ENCODE assay signal across 28 cellular contexts in genomic region chr11:64835616-64836447, GRCh38. TPM values are rescaled to one million over a fixed set of nuclear protein-coding genes. Genes with fewer than 3 reads are reported as not detected.
DNase-seq lines count a peak whose midpoint lies in the region; ATAC-seq and TF ChIP-seq lines count a peak whose summit lies in the region.
"Had no signal": no experiment of that assay in that cellular context is flagged by ENCODE, and none has a peak within 500 bp of the region (broad histone marks: within the 10 kb centered on the region; RNA-seq: fewer than 3 reads in every experiment).

No MANE protein-coding gene starts in this region.

- H3K4me1 ChIP-seq in RWPE2 (ENCODE audit: insufficient read depth, poor library complexity, severe bottlenecking): peaks cover 11% of the 10 kb centered on the region
- H3K4me1 ChIP-seq in mucosa of descending colon (ENCODE audit: low read depth): no peaks in the 10 kb centered on the region
- H3K4me1 ChIP-seq: BE2C, gastroesophageal sphincter, thyroid gland had no signal

- H3K36me3 ChIP-seq in RWPE2 (ENCODE audit: low read depth) (peaks cover 76% of the 10 kb centered on the region), mucosa of descending colon (ENCODE audit: low read depth) (peaks cover 2% of the 10 kb centered on the region)
- H3K36me3 ChIP-seq: BE2C, gastroesophageal sphincter, neutrophil had no signal

- H3K9me3 ChIP-seq in RWPE2 (ENCODE audit: severe bottlenecking) (no peaks in the 10 kb centered on the region), mucosa of descending colon (no peaks in the 10 kb centered on the region)
- H3K9me3 ChIP-seq: BE2C, gastroesophageal sphincter, neutrophil, thyroid gland had no signal

- H3K27me3 Mint-ChIP-seq in CD14-positive monocyte (ENCODE audit: low read depth in 3 of 3): peaks cover 0 to 3% (median 3%) of the 10 kb centered on the region in 3 donors
- H3K27me3 Mint-ChIP-seq: activated CD4-positive, alpha-beta memory T cell treated with anti-CD3 and anti-CD28 coated beads for 36 hours; naive B cell; progenitor cell of endocrine pancreas; stimulated activated naive CD8-positive, alpha-beta T cell treated with anti-CD3 and anti-CD28 coated beads, Interleukin-15, amount 100 ng/mL, for 72 hours; T-helper 17 cell had no signal

- peak overlapping the region; percentile 46 for H3K27ac ChIP-seq in RWPE2 (ENCODE audit: poor library complexity, severe bottlenecking)
- peak overlapping the region; percentile 54 for H3K27ac ChIP-seq in epithelial cell of prostate
- H3K27ac ChIP-seq: gastroesophageal sphincter, neutrophil, thyroid gland had no signal

- no peak overlapping the region for H3K27ac Mint-ChIP-seq in CD14-positive monocyte
- H3K27ac Mint-ChIP-seq: activated CD4-positive, alpha-beta memory T cell treated with anti-CD3 and anti-CD28 coated beads for 36 hours; activated T-helper 1 cell treated with anti-CD3 and anti-CD28 coated beads, Interleukin-12 subunit alpha, Interleukin-12 subunit beta, Interleukin-2, Interleukin-4 antibody, amounts not matched to agents 30 ng/mL and 10 ng/mL and 1 ng/mL, durations not matched to agents 14 hours and 24 hours and 36 hours; naive B cell; progenitor cell of endocrine pancreas; stimulated activated naive CD8-positive, alpha-beta T cell treated with anti-CD3 and anti-CD28 coated beads, Interleukin-15, amount 100 ng/mL, for 72 hours; T-helper 17 cell had no signal

- no peak overlapping the region for H3K4me3 ChIP-seq in RWPE2 (ENCODE audit: severe bottlenecking)
- no peak overlapping the region for H3K4me3 ChIP-seq in mucosa of descending colon
- H3K4me3 ChIP-seq: gastroesophageal sphincter, thyroid gland had no signal

- H3K36me3 Mint-ChIP-seq in CD14-positive monocyte: no peaks in the 10 kb centered on the region
- H3K36me3 Mint-ChIP-seq: activated CD4-positive, alpha-beta memory T cell treated with anti-CD3 and anti-CD28 coated beads for 36 hours had no signal

- TF ChIP-seq CTCF in CD14-positive monocyte (IDR thresholded peaks at IDR 0.05) (no peak), RWPE2 (IDR thresholded peaks at IDR 0.05; ENCODE audit: poor library complexity, severe bottlenecking) (no peak), mucosa of descending colon (IDR thresholded peaks at IDR 0.05) (no peak)

- no peaks in the 10 kb centered on the region for H3K4me1 Mint-ChIP-seq in CD14-positive monocyte
- H3K4me1 Mint-ChIP-seq: stimulated activated naive CD8-positive, alpha-beta T cell treated with anti-CD3 and anti-CD28 coated beads, Interleukin-15, amount 100 ng/mL, for 72 hours; T-helper 17 cell had no signal

- no peak overlapping the region for H3K4me3 Mint-ChIP-seq in CD14-positive monocyte
- H3K4me3 Mint-ChIP-seq: activated CD4-positive, alpha-beta memory T cell treated with anti-CD3 and anti-CD28 coated beads for 36 hours; activated T-helper 1 cell treated with anti-CD3 and anti-CD28 coated beads, Interleukin-12 subunit alpha, Interleukin-12 subunit beta, Interleukin-2, Interleukin-4 antibody, amounts not matched to agents 30 ng/mL and 10 ng/mL and 1 ng/mL, durations not matched to agents 14 hours and 24 hours and 36 hours; naive B cell; stimulated activated naive CD8-positive, alpha-beta T cell treated with anti-CD3 and anti-CD28 coated beads, Interleukin-15, amount 100 ng/mL, for 72 hours; T-helper 17 cell had no signal

- ATAC-seq in RWPE2 (ENCODE audit: low read depth) (peak; percentile 31), mucosa of descending colon (peak; percentile 3), GM18861 (IDR thresholded peaks at IDR 0.05; ENCODE audit: unreplicated experiment) (no peak)
- ATAC-seq: gastroesophageal sphincter; sciatic nerve; stimulated activated naive CD8-positive, alpha-beta T cell treated with anti-CD3 and anti-CD28 coated beads, Interleukin-15, amount 100 ng/mL, for 72 hours; T-helper 17 cell had no signal

- DNase-seq in CD14-positive monocyte (ENCODE audit: low spot score) (peak; percentile 39), RWPE2 (ENCODE audit: low spot score) (no peak), epithelial cell of prostate (ENCODE audit: low read depth, low spot score) (no peak), mucosa of descending colon (no peak), COLO668 (lab: John Stamatoyannopoulos, UW; ENCODE audit: unreplicated experiment) (no peak), GOT3 (lab: John Stamatoyannopoulos, UW) (no peak)
- no peak for DNase-seq in activated CD8-positive, alpha-beta memory T cell treated with anti-CD3 and anti-CD28 coated beads, Interleukin-2, amount 50 U/mL, for 48 hours
- DNase-seq: activated CD4-positive, alpha-beta memory T cell treated with anti-CD3 and anti-CD28 coated beads for 36 hours; activated CD4-positive, alpha-beta T cell treated with anti-CD3 and anti-CD28 coated beads for 1 hour; activated CD8-positive, alpha-beta memory T cell treated with anti-CD3 and anti-CD28 coated beads, Interleukin-2, amount 50 U/mL, for 4 hours; activated naive CD4-positive, alpha-beta T cell treated with Interleukin-2 at 50 U/mL for 16 hours; BE2C; HCEC 1CT; naive B cell; NCI-H1092; NCI-H1694; NCI-H446 treated with DMSO at 0.1 percent for 48 hours; NCI-H774; stimulated activated CD8-positive, alpha-beta memory T cell treated with anti-CD3 and anti-CD28 coated beads, Interleukin-4, amount 100 ng/mL, for 48 hours; stimulated activated naive CD8-positive, alpha-beta T cell treated with anti-CD3 and anti-CD28 coated beads, Interleukin-15, amount 100 ng/mL, for 72 hours; T-helper 17 cell; thyroid gland had no signal

- intact Hi-C loops in CD14-positive monocyte (cut with micrococcal nuclease): no loop called here
- intact Hi-C loops in mucosa of descending colon (cut with DNase I, micrococcal nuclease): no loop called here

- no peaks in the 10 kb centered on the region for H3K9me3 Mint-ChIP-seq in CD14-positive monocyte
- H3K9me3 Mint-ChIP-seq: activated CD4-positive, alpha-beta memory T cell treated with anti-CD3 and anti-CD28 coated beads for 36 hours; activated T-helper 1 cell treated with anti-CD3 and anti-CD28 coated beads, Interleukin-12 subunit alpha, Interleukin-12 subunit beta, Interleukin-2, Interleukin-4 antibody, amounts not matched to agents 30 ng/mL and 10 ng/mL and 1 ng/mL, durations not matched to agents 14 hours and 24 hours and 36 hours; naive B cell; stimulated activated naive CD8-positive, alpha-beta T cell treated with anti-CD3 and anti-CD28 coated beads, Interleukin-15, amount 100 ng/mL, for 72 hours had no signal

- no peaks in the 10 kb centered on the region for H3K27me3 ChIP-seq in RWPE2 (ENCODE audit: insufficient read depth, poor library complexity, severe bottlenecking)
- H3K27me3 ChIP-seq: BE2C, gastroesophageal sphincter, neutrophil, thyroid gland had no signal

RNA-seq across cellular contexts. Expression of gene CDC42BPG, which starts 8.6 kb away (rescaled TPM):
- not detected for polyA plus RNA-seq in CD14-positive monocyte
- total RNA-seq in mucosa of descending colon: 10 to 100 TPM; 24.3 to 73.1 (median 32.3) TPM

RNA-seq across cellular contexts. Expression of gene MEN1, which starts 25.5 kb away (rescaled TPM):
- polyA plus RNA-seq in CD14-positive monocyte: 10 to 100 TPM in 1 of 2 donors, 1 to 10 TPM in 1; 9.4 to 10.0 TPM
- 10 to 100 TPM; 19.3 to 26.4 (median 21.9) TPM for total RNA-seq in mucosa of descending colon

RNA-seq across cellular contexts. Expression of gene MAP4K2, which starts 32.8 kb away (rescaled TPM):
- 10 to 100 TPM in 1 of 2 donors, 1 to 10 TPM in 1; 9.9 to 12.6 TPM for polyA plus RNA-seq in CD14-positive monocyte
- 10 to 100 TPM in 2 of 3 donors, 1 to 10 TPM in 1; 8.7 to 16.8 (median 14.1) TPM for total RNA-seq in mucosa of descending colon

RNA-seq across cellular contexts. Expression of gene EHD1, which starts 42.6 kb away (rescaled TPM):
- polyA plus RNA-seq in CD14-positive monocyte: 10 to 100 TPM; 30.3 to 48.4 TPM
- 10 to 100 TPM; 58.3 to 85.9 (median 81.5) TPM for total RNA-seq in mucosa of descending colon

RNA-seq across cellular contexts. Expression of gene SF1, which starts 57.5 kb away (rescaled TPM):
- 10 to 100 TPM; 31.6 to 47.7 TPM for polyA plus RNA-seq in CD14-positive monocyte
- total RNA-seq in mucosa of descending colon: 100 to 1,000 TPM; 223 to 317 (median 241) TPM
